Comparison of ENCODE assay signal across 8 cellular contexts in the genomic region with DNA sequence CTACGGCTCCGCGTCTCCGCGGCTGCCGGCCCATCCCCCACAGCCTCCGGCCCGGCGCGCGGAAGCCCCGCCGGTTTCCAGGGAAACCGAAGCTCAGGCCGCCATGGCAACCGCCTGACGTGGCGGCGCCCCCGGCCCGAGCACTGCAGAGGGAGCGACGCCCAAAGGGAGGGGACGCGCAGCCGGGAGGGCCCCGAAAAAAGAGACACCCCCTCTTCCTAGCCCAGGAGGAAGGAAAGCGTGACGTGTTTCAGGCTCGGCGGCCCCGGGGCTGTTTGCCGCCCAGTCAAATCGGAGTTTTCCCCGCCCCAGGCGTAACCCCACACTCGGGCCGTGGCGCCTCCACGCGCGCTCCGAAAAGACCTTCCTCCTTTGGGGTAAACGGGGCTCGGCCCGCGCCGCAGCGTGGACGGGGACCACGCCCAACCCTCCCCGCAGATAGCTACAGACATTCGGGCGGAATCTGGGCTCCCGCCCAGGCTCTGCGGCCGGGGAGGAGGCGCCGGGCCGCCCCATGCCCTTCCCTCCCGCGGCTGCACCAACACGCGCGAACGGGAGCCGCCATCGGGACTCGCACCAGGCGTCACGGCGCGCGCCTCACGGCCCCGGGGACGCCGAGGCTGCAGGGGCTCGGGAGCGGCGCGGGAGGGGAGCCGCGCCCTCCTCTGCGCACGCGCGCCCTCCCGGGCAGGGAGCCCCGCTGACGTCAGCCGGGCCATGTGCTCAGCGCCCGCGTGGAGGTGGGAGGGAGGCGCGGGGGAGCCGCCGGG. TPM values are rescaled to one million over a fixed set of nuclear protein-coding genes. Genes with fewer than 3 reads are reported as not detected.
DNase-seq lines count a peak whose midpoint lies in the region; ATAC-seq, FAIRE-seq and TF ChIP-seq lines count a peak whose summit lies in the region.

No MANE protein-coding gene starts in this region.

- TF ChIP-seq POLR2A in GM12892 (IDR thresholded peaks at IDR 0.05; ENCODE audit: low read depth, low read length) (no peak; the same call in 1 of the 2 replicates), uterus (IDR thresholded peaks at IDR 0.05) (peak; percentile 73 to 94)

- WGBS in right cardiac atrium = under 1% methylated on average over 99 of the region's 99 CpGs

- H3K4me1 ChIP-seq in right cardiac atrium (ENCODE audit: control insufficient read depth, insufficient read depth, low read length) = peaks cover 19% of the 10 kb centered on the region
- H3K4me1 ChIP-seq in uterus = peaks cover 28 to 59% of the 10 kb centered on the region in 2 donors

- H3K4me3 ChIP-seq in right cardiac atrium (ENCODE audit: low read length) (peak overlapping the region; percentile 71), uterus (peak overlapping the region; percentile 64 to 82)

- H3K27ac ChIP-seq in angular gyrus (ENCODE audit: low read depth, low read length) = peak overlapping the region; percentile 77
- H3K27ac ChIP-seq in right cardiac atrium (ENCODE audit: low read length) = peak overlapping the region; percentile 85
- peak overlapping the region; percentile 99 to 100 for H3K27ac ChIP-seq in uterus

- H3K27me3 ChIP-seq in right cardiac atrium (ENCODE audit: control insufficient read depth, insufficient read depth) (no peaks in the 10 kb centered on the region), uterus (no peaks in the 10 kb centered on the region)

- no peaks in the 10 kb centered on the region for H3K36me3 ChIP-seq in uterus

- ATAC-seq in HG02571 (IDR thresholded peaks at IDR 0.05; ENCODE audit: unreplicated experiment) (peak; percentile 38), right cardiac atrium (peak; percentile 49 to 66)

- no peak for TF ChIP-seq CTCF in uterus (IDR thresholded peaks at IDR 0.05)

- intact Hi-C loops in right cardiac atrium (cut with DNase I) (no loop called here), uterus (cut with DNase I; ENCODE audit: low total_unique reads) (no loop called here)

- DNase-seq in GM12892 (ENCODE audit: insufficient read length) = peak; percentile 91
- DNase-seq in NCI-H1048 (lab: John Stamatoyannopoulos, UW) = peak; percentile 76
- peak; percentile 81 to 95 (median 91) for DNase-seq in T-helper 2 cell
- DNase-seq in right cardiac atrium = peak; percentile 92 to 97 (median 97)
- peak; percentile 90 for DNase-seq in putamen (ENCODE audit: low spot score)
- peak; percentile 89 to 92 for DNase-seq in uterus

- H3K9me3 ChIP-seq in right cardiac atrium (ENCODE audit: control insufficient read depth, low read length) (no peaks in the 10 kb centered on the region), uterus (no peaks in the 10 kb centered on the region)

- FAIRE-seq in GM12892 (lab: Jason Lieb, UNC) = peak; percentile 98

RNA-seq across cellular contexts. Expression of a gene that starts 7.5 kb away (rescaled TPM):
- polyA plus RNA-seq in GM12892 (2012; ENCODE audit: missing spikeins) = 4.7 TPM
- total RNA-seq in right cardiac atrium (10 to 100 TPM; 10.5 to 11.8 (median 10.8) TPM), uterus (10 to 100 TPM in 1 of 4 donors, 1 to 10 TPM in 3; 1.8 to 32.6 (median 7.8) TPM)
- polyA plus RNA-seq in right cardiac atrium = 6.8 TPM

RNA-seq across cellular contexts. Expression of a gene that starts 56.1 kb away (rescaled TPM):
- polyA plus RNA-seq in GM12892 (2012; ENCODE audit: missing spikeins) = 31.4 TPM
- total RNA-seq in right cardiac atrium = 10 to 100 TPM; 31.1 to 38.6 (median 37.3) TPM
- polyA plus RNA-seq in right cardiac atrium = 37.3 TPM
- 10 to 100 TPM; 13.2 to 77.5 (median 51.2) TPM for total RNA-seq in uterus

RNA-seq across cellular contexts. Expression of a gene that starts 57.1 kb away (rescaled TPM):
- polyA plus RNA-seq in GM12892 (2012; ENCODE audit: missing spikeins) = 38.5 TPM
- total RNA-seq in right cardiac atrium (10 to 100 TPM; 15.4 to 22.2 (median 18.0) TPM), uterus (10 to 100 TPM in 3 of 4 donors, 1 to 10 TPM in 1; 2.1 to 43.3 (median 23.5) TPM)
- 12.3 TPM for polyA plus RNA-seq in right cardiac atrium

Comparison
In these comparisons a context has a peak if more than half of its experiments do, and no peak if none do; other contexts are left out.
1. Peak in every context shown above with its lines: DNase-seq, ATAC-seq, H3K4me3 ChIP-seq and H3K27ac ChIP-seq.